Comparison of ENCODE assay signal across 1 cellular context in genomic region chrX:119398974-119399771, GRCh38.
TF ChIP-seq lines count a peak whose summit lies in the region.

SLC25A43 (plus strand) TSS chrX:119399336; CDS start chrX:119399404, 68 bp downstream.

TF ChIP-seq in GM12878, 131 proteins besides CTCF, POLR2A, EP300 and RAD21 (continued from another document):
- TF ChIP-seq BHLHE40 (IDR thresholded peaks at IDR 0.05; ENCODE audit: borderline replicate concordance in 1 of 2, low read depth in 2 of 2, low read length in 1 of 2) (peak; percentile 70 to 83), MYC (IDR thresholded peaks at IDR 0.05; ENCODE audit: insufficient read depth, insufficient read length, insufficient replicate concordance, low read length, severe bottlenecking) (peak; percentile 49), CHD4 (IDR thresholded peaks at IDR 0.05) (no peak), PML (IDR thresholded peaks at IDR 0.05; ENCODE audit: low read length) (no peak), ZNF622 (IDR thresholded peaks at IDR 0.05) (no peak), RELB (IDR thresholded peaks at IDR 0.05; ENCODE audit: low read depth) (peak; percentile 57; the same call in 1 of the 2 replicates), EGR1 (IDR thresholded peaks at IDR 0.05; ENCODE audit: borderline replicate concordance in 1 of 2, low read depth in 2 of 2, low read length in 2 of 2) (peak in 1 of 2 experiments; percentile 43; a peak in 1 of 3 replicates), PKNOX1 (IDR thresholded peaks at IDR 0.05) (no peak), SMAD1 (IDR thresholded peaks at IDR 0.05; ENCODE audit: low read depth, partially characterized antibody) (no peak), ZNF274 (IDR thresholded peaks at IDR 0.05; ENCODE audit: insufficient read depth, insufficient read length) (no peak), CBX5 (IDR thresholded peaks at IDR 0.05; ENCODE audit: low read depth) (no peak), SMAD5 (IDR thresholded peaks at IDR 0.05; ENCODE audit: low read depth) (no peak), BCL3 (IDR thresholded peaks at IDR 0.05; ENCODE audit: borderline replicate concordance, insufficient read depth, low read depth, low read length, poor library complexity, severe bottlenecking) (no peak), STAT3 (IDR thresholded peaks at IDR 0.05; ENCODE audit: low read depth, low read length) (no peak), TAF1 (IDR thresholded peaks at IDR 0.05; ENCODE audit: borderline replicate concordance, low read depth, low read length) (0 out of 2 replicates have a peak, but pooled peaks have one; percentile 19), IRF5 (IDR thresholded peaks at IDR 0.05; ENCODE audit: borderline replicate concordance) (no peak), SUPT20H (IDR thresholded peaks at IDR 0.05; ENCODE audit: borderline replicate concordance, control insufficient read depth, low read depth, low read length) (no peak), MEF2B (IDR thresholded peaks at IDR 0.05; ENCODE audit: partially characterized antibody, poor library complexity, severe bottlenecking) (no peak), SMC3 (IDR thresholded peaks at IDR 0.05; ENCODE audit: borderline replicate concordance, low read length) (no peak), IRF3 (IDR thresholded peaks at IDR 0.05) (no peak), GATAD2B (conservative IDR thresholded peaks at IDR 0.05; ENCODE audit: low read depth) (0 out of 2 replicates have a peak, but pooled peaks have one; percentile 43), POLR2AphosphoS2 (IDR thresholded peaks at IDR 0.05; ENCODE audit: low read depth, low read length) (no peak), ZSCAN29 (IDR thresholded peaks at IDR 0.05) (no peak), IRF4 (IDR thresholded peaks at IDR 0.05; ENCODE audit: low read depth, low read length) (no peak), EZH2 (IDR thresholded peaks at IDR 0.05; ENCODE audit: borderline replicate concordance, control insufficient read depth, low read depth, low read length) (no peak), WRNIP1 (IDR thresholded peaks at IDR 0.05; ENCODE audit: borderline replicate concordance, low read depth, low read length) (no peak), POU2F2 (IDR thresholded peaks at IDR 0.05; ENCODE audit: borderline replicate concordance, low read depth, low read length) (0 out of 3 replicates have a peak, but pooled peaks have one; percentile 14)
